Comparison of ENCODE assay signal across 8 cellular contexts in genomic region chr5:152142845-152143469, GRCh38.
DNase-seq lines count a peak whose midpoint lies in the region; ATAC-seq, FAIRE-seq and TF ChIP-seq lines count a peak whose summit lies in the region.

No MANE protein-coding gene starts in this region.

- intact Hi-C loops in pancreas (cut with DNase I) (loop anchor here in 2 of 3 donors (10.0 kb wide), 1 partner anchor 318 kb away; no protein-coding TSS in a partner anchor), upper lobe of right lung (cut with DNase I) (loop anchor here (5.0 kb wide), 1 partner anchor 316 kb away; no protein-coding TSS in a partner anchor)

- H3K36me3 Mint-ChIP-seq in activated T-helper 17 cell treated with anti-CD3 and anti-CD28 coated beads, Interleukin-2, amount 50 U/mL, for 72 hours (ENCODE audit: low read depth): no peaks in the 10 kb centered on the region

- TF ChIP-seq CTCF in foreskin keratinocyte (conservative IDR thresholded peaks at IDR 0.05) (peak; percentile 72), pancreas (IDR thresholded peaks at IDR 0.05) (peak; percentile 69 to 89 (median 72)), upper lobe of right lung (IDR thresholded peaks at IDR 0.05) (peak; percentile 92)

- H3K4me1 ChIP-seq in foreskin keratinocyte (no peaks in the 10 kb centered on the region), pancreas (no peaks in the 10 kb centered on the region), upper lobe of right lung (no peaks in the 10 kb centered on the region)

- H3K36me3 ChIP-seq in pancreas (no peaks in the 10 kb centered on the region), upper lobe of right lung (no peaks in the 10 kb centered on the region)

- no peak for FAIRE-seq in pancreas (lab: Jason Lieb, UNC)

- H3K9me3 ChIP-seq in pancreas (no peaks in the 10 kb centered on the region), upper lobe of right lung (no peaks in the 10 kb centered on the region)

- no peaks in the 10 kb centered on the region for H3K27me3 Mint-ChIP-seq in activated T-helper 17 cell treated with anti-CD3 and anti-CD28 coated beads, Interleukin-2, amount 50 U/mL, for 72 hours

- H3K4me1 Mint-ChIP-seq in activated T-helper 17 cell treated with anti-CD3 and anti-CD28 coated beads, Interleukin-2, amount 50 U/mL, for 72 hours: no peaks in the 10 kb centered on the region

- 6 to 8% methylated on average over 3 of the region's 3 CpGs for WGBS in pancreas, 2 donors

- H3K9me3 Mint-ChIP-seq in activated T-helper 17 cell treated with anti-CD3 and anti-CD28 coated beads, Interleukin-2, amount 50 U/mL, for 72 hours: no peaks in the 10 kb centered on the region

- DNase-seq in COLO829 (ENCODE audit: low spot score) (peak; percentile 36), HS-5 (ENCODE audit: low read depth) (peak; percentile 15), RPMI8226 (peak; percentile 57), foreskin keratinocyte (peak in 1 of 2 donors; percentile 9), pancreas (peak; percentile 11 to 78 (median 38)), upper lobe of right lung (peak; percentile 67)

- no peak overlapping the region for H3K4me3 Mint-ChIP-seq in activated T-helper 17 cell treated with anti-CD3 and anti-CD28 coated beads, Interleukin-2, amount 50 U/mL, for 72 hours

- ATAC-seq in GM19463 (IDR thresholded peaks at IDR 0.05; ENCODE audit: unreplicated experiment) (peak; percentile 86), foreskin keratinocyte (peak; percentile 78), pancreas (peak; percentile 60 to 87 (median 74)), upper lobe of right lung (peak; percentile 89)
- ATAC-seq in activated T-helper 17 cell treated with anti-CD3 and anti-CD28 coated beads, Interleukin-2, amount 50 U/mL, for 72 hours (replicated peaks): peak; percentile 58

- H3K27me3 ChIP-seq in foreskin keratinocyte (no peaks in the 10 kb centered on the region), pancreas (no peaks in the 10 kb centered on the region), upper lobe of right lung (no peaks in the 10 kb centered on the region)

- H3K4me3 ChIP-seq in pancreas (no peak overlapping the region), upper lobe of right lung (no peak overlapping the region)

- H3K27ac Mint-ChIP-seq in activated T-helper 17 cell treated with anti-CD3 and anti-CD28 coated beads, Interleukin-2, amount 50 U/mL, for 72 hours: no peak overlapping the region

- H3K27ac ChIP-seq in foreskin keratinocyte: no peak overlapping the region
- H3K27ac ChIP-seq in pancreas: no peak overlapping the region
- H3K27ac ChIP-seq in upper lobe of right lung: no peak overlapping the region
